1 cellular context compared by ENCODE assay signal in genomic region chr7:2863461-2864066, GRCh38.
TF ChIP-seq lines count a peak whose summit lies in the region.

No MANE protein-coding gene starts in this region.

TF ChIP-seq in HepG2, 621 proteins besides CTCF, POLR2A, EP300 and RAD21 (continued from another document):
- TF ChIP-seq ZNF407 (CRISPR knock-in tag; IDR thresholded peaks at IDR 0.05; ENCODE audit: not compliant biosample characterization) (no peak), KDM5A (IDR thresholded peaks at IDR 0.05; ENCODE audit: borderline replicate concordance, low read length) (no peak), ARID2 (CRISPR knock-in tag; IDR thresholded peaks at IDR 0.05; ENCODE audit: borderline replicate concordance) (no peak), ZEB1 (IDR thresholded peaks at IDR 0.05; ENCODE audit: insufficient replicate concordance, low read depth) (no peak), KAT2B (IDR thresholded peaks at IDR 0.05; ENCODE audit: borderline replicate concordance, low read depth, low read length) (no peak), ZNF143 (CRISPR knock-in tag; IDR thresholded peaks at IDR 0.05) (peak; percentile 79), PCBP1 (IDR thresholded peaks at IDR 0.05; ENCODE audit: borderline replicate concordance, low read depth, low read length) (no peak), ZNF660 (CRISPR knock-in tag; IDR thresholded peaks at IDR 0.05; ENCODE audit: borderline replicate concordance, low read depth) (no peak), ZSCAN30 (CRISPR knock-in tag; IDR thresholded peaks at IDR 0.05) (no peak), HNF4A (CRISPR knock-in tag; IDR thresholded peaks at IDR 0.05) (no peak), ATF5 (CRISPR knock-in tag; IDR thresholded peaks at IDR 0.05; ENCODE audit: low read depth) (no peak), BRD4 (CRISPR knock-in tag; IDR thresholded peaks at IDR 0.05) (peak; percentile 50; the same call in 1 of the 2 replicates), ZNF232 (CRISPR knock-in tag; IDR thresholded peaks at IDR 0.05; ENCODE audit: borderline replicate concordance) (peak; percentile 72; the same call in 1 of the 2 replicates), MAFG (CRISPR knock-in tag; IDR thresholded peaks at IDR 0.05) (no peak), POGK (CRISPR knock-in tag; conservative IDR thresholded peaks at IDR 0.05) (no peak; the same call in 1 of the 2 replicates), PHF8 (CRISPR knock-in tag; IDR thresholded peaks at IDR 0.05) (peak; percentile 85), NR2F6 (IDR thresholded peaks at IDR 0.05) (peak; percentile 87), NR2F6 (CRISPR knock-in tag; IDR thresholded peaks at IDR 0.05) (peak; percentile 95), ZNF460 (CRISPR knock-in tag; IDR thresholded peaks at IDR 0.05; ENCODE audit: borderline replicate concordance) (no peak; the same call in 1 of the 2 replicates), ZMAT3 (CRISPR knock-in tag; conservative IDR thresholded peaks at IDR 0.05) (0 out of 2 replicates have a peak, but pooled peaks have one; percentile 42), IRX3 (CRISPR knock-in tag; IDR thresholded peaks at IDR 0.05; ENCODE audit: borderline replicate concordance, low read depth) (no peak), GATAD2A (CRISPR knock-in tag; IDR thresholded peaks at IDR 0.05) (peak; percentile 74), TOPORS (CRISPR knock-in tag; IDR thresholded peaks at IDR 0.05) (no peak), CREB1 (IDR thresholded peaks at IDR 0.05) (no peak), CREB1 (CRISPR knock-in tag; IDR thresholded peaks at IDR 0.05) (peak; percentile 49; the same call in 1 of the 2 replicates), YEATS4 (CRISPR knock-in tag; IDR thresholded peaks at IDR 0.05; ENCODE audit: borderline replicate concordance) (peak; percentile 63)
